7 cellular contexts compared by ENCODE assay signal in genomic region chr6:27825025-27825823, GRCh38.
DNase-seq lines count a peak whose midpoint lies in the region; ATAC-seq, FAIRE-seq and TF ChIP-seq lines count a peak whose summit lies in the region.

No MANE protein-coding gene starts in this region.

- ATAC-seq in GM19328 (IDR thresholded peaks at IDR 0.05; ENCODE audit: unreplicated experiment), result peak; percentile 1
- peak; percentile 2 for ATAC-seq in activated naive CD8-positive, alpha-beta T cell treated with anti-CD3 and anti-CD28 coated beads, Interleukin-2, amount 10 ng/mL, durations not matched to agents 7 days and 5 days (ENCODE audit: low read depth)
- ATAC-seq in GM18502 (IDR thresholded peaks at IDR 0.05; ENCODE audit: poor library complexity, unreplicated experiment), result no peak

- 35% methylated on average over 7 of the region's 7 CpGs for WGBS in liver

- peaks cover 39% of the 10 kb centered on the region for H3K4me1 Mint-ChIP-seq in activated naive CD8-positive, alpha-beta T cell treated with anti-CD3 and anti-CD28 coated beads, Interleukin-2, amount 10 ng/mL, durations not matched to agents 7 days and 5 days

- no peak for FAIRE-seq in HTR-8/SVneo (lab: Jason Lieb, UNC)

- H3K4me3 ChIP-seq in liver (ENCODE audit: low read depth in 1 of 3, low read length in 3 of 3), result peak overlapping the region; percentile 68 to 92 (median 85)

- no peaks in the 10 kb centered on the region for H3K9me3 Mint-ChIP-seq in activated naive CD8-positive, alpha-beta T cell treated with anti-CD3 and anti-CD28 coated beads, Interleukin-2, amount 10 ng/mL, durations not matched to agents 7 days and 5 days

- DNase-seq in LHCN-M2 (ENCODE audit: low read depth), result peak; percentile 17
- DNase-seq in activated naive CD8-positive, alpha-beta T cell treated with anti-CD3 and anti-CD28 coated beads, Interleukin-2, amount 10 ng/mL, durations not matched to agents 7 days and 5 days, result no peak
- no peak for DNase-seq in HTR-8/SVneo (ENCODE audit: insufficient read length, low spot score)
- DNase-seq in activated CD4-positive, CD25-positive, alpha-beta regulatory T cell (lab: John Stamatoyannopoulos, UW), result no peak

- peak overlapping the region; percentile 90 for H3K4me3 Mint-ChIP-seq in activated naive CD8-positive, alpha-beta T cell treated with anti-CD3 and anti-CD28 coated beads, Interleukin-2, amount 10 ng/mL, durations not matched to agents 7 days and 5 days

- H3K27me3 Mint-ChIP-seq in activated naive CD8-positive, alpha-beta T cell treated with anti-CD3 and anti-CD28 coated beads, Interleukin-2, amount 10 ng/mL, durations not matched to agents 7 days and 5 days, result no peaks in the 10 kb centered on the region

- H3K27ac ChIP-seq in liver (ENCODE audit: low read depth in 1 of 2, low read length in 2 of 2), result peak overlapping the region; percentile 89 to 94

- H3K9me3 ChIP-seq in liver (ENCODE audit: control insufficient read depth in 4 of 4, low read length in 3 of 4), result no peaks in the 10 kb centered on the region

- no peaks in the 10 kb centered on the region for H3K27me3 ChIP-seq in liver (ENCODE audit: control insufficient read depth in 4 of 4, insufficient read depth in 4 of 4, low read length in 3 of 4)

- no peaks in the 10 kb centered on the region for H3K36me3 ChIP-seq in liver (ENCODE audit: control insufficient read depth in 4 of 4, insufficient read depth in 3 of 4, low read depth in 1 of 4, low read length in 3 of 4)

- peak overlapping the region; percentile 99 for H3K27ac Mint-ChIP-seq in activated naive CD8-positive, alpha-beta T cell treated with anti-CD3 and anti-CD28 coated beads, Interleukin-2, amount 10 ng/mL, durations not matched to agents 7 days and 5 days

- peaks cover 4% of the 10 kb centered on the region for H3K36me3 Mint-ChIP-seq in activated naive CD8-positive, alpha-beta T cell treated with anti-CD3 and anti-CD28 coated beads, Interleukin-2, amount 10 ng/mL, durations not matched to agents 7 days and 5 days

- TF ChIP-seq CTCF in liver (IDR thresholded peaks at IDR 0.05; ENCODE audit: low read depth, low read length, missing input control), result no peak

- TF ChIP-seq RAD21 in liver (IDR thresholded peaks at IDR 0.05), result no peak

- H3K4me1 ChIP-seq in liver (ENCODE audit: control insufficient read depth in 4 of 4, insufficient read depth in 4 of 4, low read length in 3 of 4), result peaks cover 7 to 28% (median 11%) of the 10 kb centered on the region in 4 donors

- peak overlapping the region; percentile 79 to 90 for H3K9ac ChIP-seq in liver (ENCODE audit: low read depth in 1 of 2, low read length in 2 of 2)

- POLR2A ChIA-PET in activated naive CD8-positive, alpha-beta T cell treated with anti-CD3 and anti-CD28 coated beads, Interleukin-2, amount 10 ng/mL, durations not matched to agents 7 days and 5 days (lab: Charles Lee), result interaction anchor here (0.6 to 9.2 kb wide), 25 partner anchors 10 to 1805 kb away, joined by 3 to 592 read pairs (median 6); a partner anchor contains a TSS

TF ChIP-seq in liver, 16 proteins besides CTCF, POLR2A, EP300 and RAD21:
- no peak for TF ChIP-seq NR2F2 (IDR thresholded peaks at IDR 0.05)
- TF ChIP-seq FOXA2 (IDR thresholded peaks at IDR 0.05), result no peak
- TF ChIP-seq ATF3 (IDR thresholded peaks at IDR 0.05), result no peak
- TF ChIP-seq GABPA (IDR thresholded peaks at IDR 0.05 in 1 of 2, conservative IDR thresholded peaks at IDR 0.05 in 1 of 2), result no peak
- no peak for TF ChIP-seq HNF4A (conservative IDR thresholded peaks at IDR 0.05)
- TF ChIP-seq, protein P1, sequence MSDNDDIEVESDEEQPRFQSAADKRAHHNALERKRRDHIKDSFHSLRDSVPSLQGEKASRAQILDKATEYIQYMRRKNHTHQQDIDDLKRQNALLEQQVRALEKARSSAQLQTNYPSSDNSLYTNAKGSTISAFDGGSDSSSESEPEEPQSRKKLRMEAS (IDR thresholded peaks at IDR 0.05), result no peak
- TF ChIP-seq TAF1 (conservative IDR thresholded peaks at IDR 0.05), result no peak
- TF ChIP-seq HNF4G (IDR thresholded peaks at IDR 0.05), result no peak
- no peak for TF ChIP-seq ZBTB33 (IDR thresholded peaks at IDR 0.05)
- no peak for TF ChIP-seq JUND (IDR thresholded peaks at IDR 0.05)
- TF ChIP-seq EGR1 (IDR thresholded peaks at IDR 0.05; ENCODE audit: low read depth in 2 of 2), result no peak
- TF ChIP-seq REST (IDR thresholded peaks at IDR 0.05), result no peak
- no peak for TF ChIP-seq YY1 (IDR thresholded peaks at IDR 0.05)
- TF ChIP-seq FOXA1 (IDR thresholded peaks at IDR 0.05), result no peak
- TF ChIP-seq RXRA (IDR thresholded peaks at IDR 0.05), result no peak
- no peak for TF ChIP-seq SP1 (IDR thresholded peaks at IDR 0.05)
